ENCODE assay signal across 1 cellular context in the genomic region with DNA sequence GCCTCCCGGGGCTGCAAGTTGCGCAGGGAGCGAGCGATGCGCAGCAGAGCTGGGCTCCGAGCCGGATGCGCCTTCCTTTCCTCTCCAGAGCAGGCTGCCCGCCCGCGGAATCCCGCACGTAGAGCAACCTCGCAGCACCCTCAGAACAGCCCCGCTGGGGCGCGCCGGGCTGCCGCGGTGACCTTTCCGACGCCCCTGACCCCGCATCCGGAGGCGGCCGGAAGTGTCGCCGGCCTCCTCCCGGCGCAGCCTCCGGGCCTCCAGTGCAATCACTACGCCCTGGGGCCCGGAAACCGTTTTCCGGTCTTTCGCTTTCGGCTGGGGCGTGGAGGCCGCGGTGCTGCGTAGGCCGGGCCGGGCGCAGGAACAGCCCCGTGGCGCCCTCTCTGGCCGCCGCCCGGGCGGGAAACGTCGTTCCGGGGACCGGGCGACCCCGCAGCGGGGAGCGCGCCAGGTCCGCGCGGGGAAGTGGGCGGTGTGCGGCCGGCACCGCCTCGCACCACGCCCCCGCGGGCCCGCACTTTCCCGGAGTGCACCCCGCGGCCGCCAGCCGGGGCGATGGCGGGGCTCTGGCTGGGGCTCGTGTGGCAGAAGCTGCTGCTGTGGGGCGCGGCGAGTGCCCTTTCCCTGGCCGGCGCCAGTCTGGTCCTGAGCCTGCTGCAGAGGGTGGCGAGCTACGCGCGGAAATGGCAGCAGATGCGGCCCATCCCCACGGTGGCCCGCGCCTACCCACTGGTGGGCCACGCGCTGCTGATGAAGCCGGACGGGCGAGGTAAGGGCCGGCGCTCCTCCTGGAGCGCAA.
A peak's percentile ranks its signal among the peaks of the same experiment; 100 is the strongest.
TF ChIP-seq lines count a peak whose summit lies in the region.

A gene (plus strand): TSS at position 302 of the 802 bp plus-strand sequence. CDS start 257 bp downstream, at position 559.

TF ChIP-seq in SK-N-SH, 30 proteins besides CTCF, POLR2A, EP300 and RAD21 (continued from another document):
- TF ChIP-seq YY1 (IDR thresholded peaks at IDR 0.05; ENCODE audit: low read depth) (0 out of 2 replicates have a peak, but pooled peaks have one; percentile 13), RFX5 (IDR thresholded peaks at IDR 0.05; ENCODE audit: low read length) (no peak), POLR2AphosphoS5 (IDR thresholded peaks at IDR 0.05; ENCODE audit: low read depth, low read length) (peak; percentile 61), TCF12 (IDR thresholded peaks at IDR 0.05) (no peak), NRF1 (IDR thresholded peaks at IDR 0.05; ENCODE audit: low read depth, low read length) (peak; percentile 45), ELF1 (IDR thresholded peaks at IDR 0.05) (peak; percentile 66; the same call in 1 of the 2 replicates), GABPA (IDR thresholded peaks at IDR 0.05; ENCODE audit: low read depth) (peak; percentile 84)
- TF ChIP-seq, protein P1, sequence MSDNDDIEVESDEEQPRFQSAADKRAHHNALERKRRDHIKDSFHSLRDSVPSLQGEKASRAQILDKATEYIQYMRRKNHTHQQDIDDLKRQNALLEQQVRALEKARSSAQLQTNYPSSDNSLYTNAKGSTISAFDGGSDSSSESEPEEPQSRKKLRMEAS (IDR thresholded peaks at IDR 0.05; ENCODE audit: low read depth), result 0 out of 2 replicates have a peak, but pooled peaks have one; percentile 27
